ENCODE assay signal across 13 cellular contexts in genomic region chr17:13544292-13544691, GRCh38. TPM values are rescaled to one million over a fixed set of nuclear protein-coding genes. Genes with fewer than 3 reads are reported as not detected.
DNase-seq lines count a peak whose midpoint lies in the region; ATAC-seq and TF ChIP-seq lines count a peak whose summit lies in the region.
"Had no signal": no experiment of that assay in that cellular context is flagged by ENCODE, and none has a peak within 500 bp of the region (broad histone marks: within the 10 kb centered on the region; RNA-seq: fewer than 3 reads in every experiment).

No MANE protein-coding gene starts in this region.

- H2BK120ac ChIP-seq in mesendoderm (ENCODE audit: low read depth, low read length): no peak overlapping the region

- H3K4me2 ChIP-seq in mesendoderm (ENCODE audit: low read length): no peak overlapping the region

- H3K18ac ChIP-seq in mesendoderm (ENCODE audit: low read length): no peak overlapping the region

- DNase-seq in HS-5 (ENCODE audit: low read depth) (peak; percentile 95), cardiac fibroblast (ENCODE audit: low read depth in 2 of 2) (peak; percentile 94 to 97), mesendoderm (peak; percentile 56), NCI-H748 (lab: John Stamatoyannopoulos, UW; ENCODE audit: unreplicated experiment) (no peak)
- DNase-seq in stimulated activated CD4-positive, alpha-beta T cell treated with anti-CD3 and anti-CD28 coated beads, Interleukin-4, amount 100 ng/mL, for 24 hours: no peak
- DNase-seq in CD8-positive, alpha-beta T cell: no peak
- DNase-seq: activated CD4-positive, alpha-beta T cell treated with anti-CD3 and anti-CD28 coated beads, Interleukin-2, amount 50 U/mL, for 48 hours; Peyer's patch; spleen had no signal

- H3K27ac Mint-ChIP-seq in CD8-positive, alpha-beta T cell: no peak overlapping the region

- H3K36me3 ChIP-seq in ACC112 (ENCODE audit: insufficient read depth, low read length) (peaks cover 2% of the 10 kb centered on the region; the same call in 1 of the 2 replicates), mesendoderm (ENCODE audit: control insufficient read depth, insufficient read depth, low read length) (no peaks in the 10 kb centered on the region)
- no peaks in the 10 kb centered on the region for H3K36me3 ChIP-seq in CD8-positive, alpha-beta T cell (ENCODE audit: insufficient read depth, low read length)
- H3K36me3 ChIP-seq: ascending aorta, Peyer's patch, spleen had no signal

- H2BK5ac ChIP-seq in mesendoderm (ENCODE audit: low read length): no peak overlapping the region

- no peaks in the 10 kb centered on the region for H3K9me3 ChIP-seq in CD8-positive, alpha-beta T cell (ENCODE audit: low read length)
- H3K9me3 ChIP-seq: ascending aorta, Peyer's patch, spleen had no signal

- H3K27me3 Mint-ChIP-seq in CD8-positive, alpha-beta T cell (ENCODE audit: low read depth): peaks cover 8% of the 10 kb centered on the region

- H3K56ac ChIP-seq in mesendoderm (ENCODE audit: low read length): no peak overlapping the region

- H3K79me1 ChIP-seq in mesendoderm (ENCODE audit: low read length): no peaks in the 10 kb centered on the region

- intact Hi-C loops in CD8-positive, alpha-beta T cell (cut with DNase I, micrococcal nuclease): no loop called here

- no peaks in the 10 kb centered on the region for H3K36me3 Mint-ChIP-seq in CD8-positive, alpha-beta T cell

- H2BK15ac ChIP-seq in mesendoderm (replicated peaks; ENCODE audit: low read depth): no peak overlapping the region

- peaks cover 48% of the 10 kb centered on the region for H3K4me1 ChIP-seq in ACC112 (ENCODE audit: control insufficient read depth, insufficient read depth, low read length, unreplicated experiment)
- no peaks in the 10 kb centered on the region for H3K4me1 ChIP-seq in mesendoderm (ENCODE audit: control insufficient read depth, low read depth, low read length)
- no peaks in the 10 kb centered on the region for H3K4me1 ChIP-seq in CD8-positive, alpha-beta T cell (ENCODE audit: insufficient read depth, low read length)
- H3K4me1 ChIP-seq: ascending aorta, Peyer's patch had no signal

- H3K27me3 ChIP-seq in ACC112 (ENCODE audit: insufficient read depth, low read length) (no peaks in the 10 kb centered on the region), mesendoderm (ENCODE audit: insufficient read depth, low read length, poor library complexity) (no peaks in the 10 kb centered on the region)
- H3K27me3 ChIP-seq in CD8-positive, alpha-beta T cell (ENCODE audit: insufficient read depth, low read length): peaks cover 2% of the 10 kb centered on the region
- H3K27me3 ChIP-seq: ascending aorta, Peyer's patch, spleen had no signal

- H3K9ac ChIP-seq in mesendoderm (ENCODE audit: low read length): no peak overlapping the region

- H3K4ac ChIP-seq in mesendoderm (ENCODE audit: low read depth, low read length): no peak overlapping the region

- WGBS in mesendoderm (ENCODE audit: extremely low coverage, insufficient coverage, low lambda C conversion rate): no CpG with 5 or more reads among the region's 7 CpGs

- H3K27ac ChIP-seq in ACC112 (ENCODE audit: low read depth, low read length) (peak overlapping the region; percentile 85), mesendoderm (ENCODE audit: low read depth, low read length) (no peak overlapping the region)
- no peak overlapping the region for H3K27ac ChIP-seq in CD8-positive, alpha-beta T cell (ENCODE audit: low read depth, low read length)
- H3K27ac ChIP-seq: ascending aorta, C4-2B, Peyer's patch, spleen had no signal

- no peak overlapping the region for H2AK5ac ChIP-seq in mesendoderm (ENCODE audit: low read length)

- H3K4me1 Mint-ChIP-seq in CD8-positive, alpha-beta T cell (ENCODE audit: low read depth): no peaks in the 10 kb centered on the region

- no peak overlapping the region for H3K4me3 Mint-ChIP-seq in CD8-positive, alpha-beta T cell

- ATAC-seq in GM21515 (IDR thresholded peaks at IDR 0.05; ENCODE audit: unreplicated experiment): no peak
- no peak for ATAC-seq in CD8-positive, alpha-beta T cell

- no peak overlapping the region for H3K23ac ChIP-seq in mesendoderm (ENCODE audit: low read length)

- H3K9me3 Mint-ChIP-seq in CD8-positive, alpha-beta T cell: no peaks in the 10 kb centered on the region

- H4K8ac ChIP-seq in mesendoderm (ENCODE audit: low read depth, low read length): no peak overlapping the region

- H3K79me2 ChIP-seq in ACC112 (ENCODE audit: control insufficient read depth, insufficient read depth, low read length, unreplicated experiment) (peaks cover 6% of the 10 kb centered on the region), mesendoderm (ENCODE audit: control insufficient read depth, insufficient read depth, low read length) (no peaks in the 10 kb centered on the region)

- no peak for TF ChIP-seq CTCF in cardiac fibroblast (IDR thresholded peaks at IDR 0.05; ENCODE audit: low read depth, low read length)
- TF ChIP-seq CTCF in CD8-positive, alpha-beta T cell (IDR thresholded peaks at IDR 0.05): no peak

- H4K5ac ChIP-seq in mesendoderm (ENCODE audit: low read length): no peak overlapping the region

- POLR2A ChIA-PET in CD8-positive, alpha-beta T cell (lab: Charles Lee): no interaction called here

- CTCF ChIA-PET in CD8-positive, alpha-beta T cell (lab: Charles Lee): interaction anchor here (1.0 kb wide), 1 partner anchor 1382 kb away, joined by 3 read pairs; no protein-coding TSS in a partner anchor

- H2AFZ ChIP-seq in ACC112 (ENCODE audit: low read length, unreplicated experiment): peak overlapping the region; percentile 3

- H3K4me3 ChIP-seq in ACC112 (ENCODE audit: low read depth, low read length): peak overlapping the region; percentile 36
- peak overlapping the region in 1 of 2 donors; percentile 5 for H3K4me3 ChIP-seq in cardiac fibroblast (replicated peaks in 1 of 2; ENCODE audit: low read depth in 2 of 2, low read length in 2 of 2)
- no peak overlapping the region for H3K4me3 ChIP-seq in mesendoderm (ENCODE audit: low read length)
- no peak overlapping the region for H3K4me3 ChIP-seq in CD8-positive, alpha-beta T cell (ENCODE audit: low read depth, low read length)
- H3K4me3 ChIP-seq: ascending aorta, Peyer's patch, spleen had no signal

RNA-seq across cellular contexts. Expression of gene HS3ST3A1, which starts 57.4 kb away (rescaled TPM):
- polyA plus RNA-seq in mesendoderm (2013, experiment 1 of 2): 12.0 TPM
- 10.6 TPM for polyA plus RNA-seq in mesendoderm (2013, experiment 2 of 2)
- total RNA-seq in CD8-positive, alpha-beta T cell: not detected
- total RNA-seq: ascending aorta had no signal

Comparison
In these comparisons a context has a peak if more than half of its experiments do, and no peak if none do; other contexts are left out.
1. DNase-seq: peak in HS-5 (single experiment), cardiac fibroblast (2 of 2) and mesendoderm (single experiment); none in stimulated activated CD4-positive, alpha-beta T cell treated with anti-CD3 and anti-CD28 coated beads, Interleukin-4, amount 100 ng/mL, for 24 hours (single experiment), NCI-H748 (single experiment) and CD8-positive, alpha-beta T cell (0 of 7).